In genomic region chr2:183991973-183992372, GRCh38 we compare ENCODE assay signal across 25 cellular contexts.
"Had no signal": no experiment of that assay in that cellular context is flagged by ENCODE, and none has a peak within 500 bp of the region (broad histone marks: within the 10 kb centered on the region; RNA-seq: fewer than 3 reads in every experiment).

No MANE protein-coding gene starts in this region.

- H3K27ac ChIP-seq: epithelial cell of prostate, gastrocnemius medialis, hepatocyte, left lung, ovary, psoas muscle, skin epidermis had no signal

- DNase-seq: effector CD8-positive, alpha-beta T cell; endodermal cell; foreskin fibroblast; gastrocnemius medialis; head of caudate nucleus; kidney; left lung; mesenchymal stem cell; midbrain; naive thymus-derived CD8-positive, alpha-beta T cell; nephron progenitor cell; occipital lobe; ovary; posterior cingulate gyrus; psoas muscle; right cardiac atrium; stimulated activated CD4-positive, alpha-beta T cell treated with anti-CD3 and anti-CD28 coated beads, Interleukin-15, amount 100 ng/mL, for 24 hours; stimulated activated CD4-positive, alpha-beta T cell treated with anti-CD3 and anti-CD28 coated beads, Interleukin-2, amount 100 ng/mL, for 48 hours; stimulated activated naive CD4-positive, alpha-beta T cell; stimulated activated naive CD8-positive, alpha-beta T cell treated with anti-CD3 and anti-CD28 coated beads, Interleukin-15, amount 100 ng/mL, for 72 hours; thyroid gland had no signal

- H3K4me1 ChIP-seq: left lung, psoas muscle had no signal

- H3K4me3 ChIP-seq: gastrocnemius medialis, hepatocyte, left lung, ovary, psoas muscle, skin epidermis, thyroid gland had no signal

- H3K9me3 ChIP-seq: ovary, thyroid gland had no signal

- ATAC-seq: esophagus mucosa; gastrocnemius medialis; left lung; naive thymus-derived CD8-positive, alpha-beta T cell; psoas muscle; right cardiac atrium; stimulated activated naive CD8-positive, alpha-beta T cell treated with anti-CD3 and anti-CD28 coated beads, Interleukin-15, amount 100 ng/mL, for 72 hours had no signal

- H3K27me3 ChIP-seq: gastrocnemius medialis, hepatocyte, left lung, ovary, thyroid gland had no signal

- H3K36me3 ChIP-seq: gastrocnemius medialis, left lung, ovary, thyroid gland had no signal
